In the genomic region with DNA sequence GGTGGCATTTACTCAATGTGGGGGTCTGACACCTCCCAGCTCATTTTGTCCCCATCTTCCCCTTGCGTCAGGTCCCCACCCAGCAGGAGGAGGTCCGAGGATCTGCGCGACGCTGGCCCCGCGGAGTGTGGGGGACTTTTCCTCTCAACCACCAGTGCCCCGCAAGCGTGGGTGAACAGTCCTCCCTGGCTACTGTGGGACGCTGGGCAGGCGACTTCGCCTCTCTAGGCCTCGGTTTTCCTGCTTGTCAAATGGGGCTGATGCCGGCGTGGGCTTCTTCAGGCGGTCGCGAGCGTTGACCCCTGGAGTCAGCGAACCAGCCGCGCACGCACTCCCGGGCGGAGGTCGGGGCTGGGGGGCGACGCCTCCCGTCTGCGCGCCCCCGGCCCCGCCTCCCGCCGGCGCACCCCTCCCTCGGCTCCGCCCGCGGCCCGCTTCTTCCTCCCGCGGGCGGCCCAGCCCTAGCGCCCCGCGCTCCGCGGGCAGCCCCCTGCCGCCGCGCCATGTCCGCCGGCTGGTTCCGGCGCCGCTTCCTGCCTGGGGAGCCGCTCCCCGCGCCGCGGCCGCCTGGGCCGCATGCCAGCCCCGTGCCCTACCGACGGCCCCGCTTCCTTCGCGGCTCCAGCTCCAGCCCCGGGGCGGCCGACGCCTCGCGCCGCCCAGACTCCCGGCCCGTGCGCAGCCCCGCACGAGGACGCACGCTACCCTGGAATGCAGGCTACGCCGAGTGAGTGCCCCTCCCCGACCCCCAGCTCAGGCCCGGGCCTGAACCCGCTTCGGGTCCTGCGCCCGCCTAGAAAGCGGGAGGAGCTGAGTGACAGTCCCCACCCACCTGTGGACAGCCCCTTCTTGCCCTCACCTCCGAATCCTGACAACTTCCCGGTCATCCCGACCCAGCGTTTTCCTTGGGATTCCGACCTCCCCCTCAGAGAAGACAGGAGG, we compare ENCODE assay signal across 8 cellular contexts. TPM values are rescaled to one million over a fixed set of nuclear protein-coding genes. Genes with fewer than 3 reads are reported as not detected.
DNase-seq lines count a peak whose midpoint lies in the region; ATAC-seq and TF ChIP-seq lines count a peak whose summit lies in the region.

Gene PPM1M, plus strand, starts transcription at position 438 of the 942 bp plus-strand sequence. Its CDS starts 66 bp downstream, at position 504.

- peak within 1 kb of the TSS in 56 of 59 donors; percentile 34 to 92 (median 78) for H3K27ac ChIP-seq in dorsolateral prefrontal cortex
- peak within 1 kb of the TSS; percentile 56 to 79 (median 72) for H3K27ac ChIP-seq in right lobe of liver

- DNase-seq in ELR (ENCODE audit: low read depth) (peak; percentile 67), HK-2 (ENCODE audit: unreplicated experiment) (peak; percentile 41), dorsolateral prefrontal cortex (peak in 2 of 10 donors; percentile 34 to 46), right lobe of liver (peak; percentile 62 to 68 (median 67)), pons (ENCODE audit: low spot score) (no peak)
- DNase-seq in activated CD4-positive, alpha-beta T cell treated with anti-CD3 and anti-CD28 coated beads for 36 hours, result peak; percentile 73

- peak; percentile 26 for TF ChIP-seq POLR2A in right lobe of liver (IDR thresholded peaks at IDR 0.05)

- H3K4me1 ChIP-seq in right lobe of liver, result peaks cover 0 to 16% (median 4%) of the 10 kb centered on the region in 4 donors

- H3K27me3 ChIP-seq in dorsolateral prefrontal cortex, result no peaks in the 10 kb centered on the region
- no peaks in the 10 kb centered on the region for H3K27me3 ChIP-seq in right lobe of liver

- H3K9me3 ChIP-seq in right lobe of liver, result no peaks in the 10 kb centered on the region

- CTCF ChIA-PET in activated CD4-positive, alpha-beta T cell treated with anti-CD3 and anti-CD28 coated beads for 36 hours (lab: Charles Lee), result interaction anchor here (0.6 to 1.6 kb wide), 8 partner anchors 8 to 91 kb away, joined by 3 to 12 read pairs (median 4); partner anchors contain the start of gene POC1A

- no peaks in the 10 kb centered on the region for H3K27me3 Mint-ChIP-seq in activated CD4-positive, alpha-beta T cell treated with anti-CD3 and anti-CD28 coated beads for 36 hours
- no peaks in the 10 kb centered on the region for H3K27me3 Mint-ChIP-seq in stimulated activated memory B cell treated with anti-CD40 and anti-IgM and Interleukin-4, amounts not matched to agents 10 μg/mL and 1 μg/mL and 100 μg/mL, for 72 hours

- no peak for TF ChIP-seq CTCF in dorsolateral prefrontal cortex (IDR thresholded peaks at IDR 0.05 in 54 of 56, conservative IDR thresholded peaks at IDR 0.05 in 2 of 56; ENCODE audit: low read depth in 1 of 56, partially characterized antibody in 56 of 56)
- no peak for TF ChIP-seq CTCF in right lobe of liver (IDR thresholded peaks at IDR 0.05)

- peaks cover 3% of the 10 kb centered on the region for H3K9me3 Mint-ChIP-seq in activated CD4-positive, alpha-beta T cell treated with anti-CD3 and anti-CD28 coated beads for 36 hours (ENCODE audit: low read depth)
- H3K9me3 Mint-ChIP-seq in stimulated activated memory B cell treated with anti-CD40 and anti-IgM and Interleukin-4, amounts not matched to agents 10 μg/mL and 1 μg/mL and 100 μg/mL, for 72 hours, result no peaks in the 10 kb centered on the region

- WGBS in right lobe of liver (ENCODE audit: insufficient coverage, low coverage, low lambda C conversion rate, missing lambda C conversion rate), result 0% methylated on average over 4 of the region's 98 CpGs

- peak within 1 kb of the TSS; percentile 87 for H3K27ac Mint-ChIP-seq in activated CD4-positive, alpha-beta T cell treated with anti-CD3 and anti-CD28 coated beads for 36 hours
- peak within 1 kb of the TSS; percentile 93 for H3K27ac Mint-ChIP-seq in stimulated activated memory B cell treated with anti-CD40 and anti-IgM and Interleukin-4, amounts not matched to agents 10 μg/mL and 1 μg/mL and 100 μg/mL, for 72 hours

- peak; percentile 24 for ATAC-seq in activated CD4-positive, alpha-beta T cell treated with anti-CD3 and anti-CD28 coated beads for 36 hours
- ATAC-seq in right lobe of liver (peak; percentile 36 to 57 (median 52)), GM18907 (IDR thresholded peaks at IDR 0.05; ENCODE audit: unreplicated experiment) (no peak)
- ATAC-seq in stimulated activated memory B cell treated with anti-CD40 and anti-IgM and Interleukin-4, amounts not matched to agents 10 μg/mL and 1 μg/mL and 100 μg/mL, for 72 hours, result peak; percentile 49

- H3K4me3 ChIP-seq in dorsolateral prefrontal cortex (peak within 1 kb of the TSS; percentile 37 to 74 (median 61)), right lobe of liver (peak within 1 kb of the TSS; percentile 46 to 60 (median 48))

- peaks cover 61% of the 10 kb centered on the region for H3K36me3 Mint-ChIP-seq in activated CD4-positive, alpha-beta T cell treated with anti-CD3 and anti-CD28 coated beads for 36 hours (ENCODE audit: low read depth)
- H3K36me3 Mint-ChIP-seq in stimulated activated memory B cell treated with anti-CD40 and anti-IgM and Interleukin-4, amounts not matched to agents 10 μg/mL and 1 μg/mL and 100 μg/mL, for 72 hours, result peaks cover 32% of the 10 kb centered on the region

- intact Hi-C loops in activated CD4-positive, alpha-beta T cell treated with anti-CD3 and anti-CD28 coated beads for 36 hours (cut with DNase I, micrococcal nuclease), result no loop called here
- intact Hi-C loops in dorsolateral prefrontal cortex (cut with DNase I), result no loop called here
- intact Hi-C loops in right lobe of liver (cut with DNase I), result no loop called here

- H3K4me3 Mint-ChIP-seq in activated CD4-positive, alpha-beta T cell treated with anti-CD3 and anti-CD28 coated beads for 36 hours, result peak within 1 kb of the TSS; percentile 85
- peak within 1 kb of the TSS; percentile 88 for H3K4me3 Mint-ChIP-seq in stimulated activated memory B cell treated with anti-CD40 and anti-IgM and Interleukin-4, amounts not matched to agents 10 μg/mL and 1 μg/mL and 100 μg/mL, for 72 hours

- POLR2A ChIA-PET in activated CD4-positive, alpha-beta T cell treated with anti-CD3 and anti-CD28 coated beads for 36 hours (lab: Charles Lee), result interaction anchor here (0.9 to 3.0 kb wide), 3 partner anchors 8 to 32 kb away, joined by 4 to 15 read pairs (median 9); partner anchors contain the start of gene WDR82

- no peaks in the 10 kb centered on the region for H3K36me3 ChIP-seq in right lobe of liver

- peaks cover 78% of the 10 kb centered on the region for H3K4me1 Mint-ChIP-seq in activated CD4-positive, alpha-beta T cell treated with anti-CD3 and anti-CD28 coated beads for 36 hours
- peaks cover 84% of the 10 kb centered on the region for H3K4me1 Mint-ChIP-seq in stimulated activated memory B cell treated with anti-CD40 and anti-IgM and Interleukin-4, amounts not matched to agents 10 μg/mL and 1 μg/mL and 100 μg/mL, for 72 hours

RNA-seq across cellular contexts. Expression of gene PPM1M, which starts in this region (rescaled TPM):
- total RNA-seq in activated CD4-positive, alpha-beta T cell treated with anti-CD3 and anti-CD28 coated beads for 36 hours, result 10 to 100 TPM; 52.9 to 59.2 TPM
- total RNA-seq in dorsolateral prefrontal cortex, result 10 to 100 TPM in 119 of 120 experiments, 1 to 10 TPM in 1; 9.8 to 25.1 (median 17.6) TPM
- 1 to 10 TPM; 2.8 to 7.1 (median 4.5) TPM for total RNA-seq in right lobe of liver
